ENCODE assay signal across 20 cellular contexts in genomic region chr1:7591565-7591964, GRCh38.
DNase-seq lines count a peak whose midpoint lies in the region; ATAC-seq and TF ChIP-seq lines count a peak whose summit lies in the region.
"Had no signal": no experiment of that assay in that cellular context is flagged by ENCODE, and none has a peak within 500 bp of the region (broad histone marks: within the 10 kb centered on the region; RNA-seq: fewer than 3 reads in every experiment).

No MANE protein-coding gene starts in this region.

- no peaks in the 10 kb centered on the region for H3K36me3 ChIP-seq in sigmoid colon
- H3K36me3 ChIP-seq: BLaER1 treated with 17β-estradiol and CSF1 and Interleukin-3, amounts not matched to agents 10 nM and 100 nM had no signal

- H3K9me3 ChIP-seq in sigmoid colon, result no peaks in the 10 kb centered on the region
- H3K9me3 ChIP-seq: BLaER1 treated with 17β-estradiol and CSF1 and Interleukin-3, amounts not matched to agents 10 nM and 100 nM had no signal

- H3K4me3 Mint-ChIP-seq in natural killer cell treated with Interleukin-12 subunit alpha and Interleukin-12 subunit beta and Interleukin-15 and Interleukin-18, amount 100 ng/mL, for 72 hours, result no peak overlapping the region
- no peak overlapping the region for H3K4me3 Mint-ChIP-seq in natural killer cell
- H3K4me3 Mint-ChIP-seq in activated T-helper 2 cell treated with anti-CD3 and anti-CD28 coated beads, Interferon-gamma antibody, Interleukin-2, Interleukin-4, amounts not matched to agents 10 μg/mL and 5 μg/mL and 100 μg/mL, durations not matched to agents 14 hours and 24 hours and 36 hours (ENCODE audit: low read depth), result no peak overlapping the region
- H3K4me3 Mint-ChIP-seq: CD8-positive, alpha-beta T cell had no signal

- H3K36me3 Mint-ChIP-seq in natural killer cell treated with Interleukin-12 subunit alpha and Interleukin-12 subunit beta and Interleukin-15 and Interleukin-18, amount 100 ng/mL, for 72 hours, result no peaks in the 10 kb centered on the region
- no peaks in the 10 kb centered on the region for H3K36me3 Mint-ChIP-seq in natural killer cell
- no peaks in the 10 kb centered on the region for H3K36me3 Mint-ChIP-seq in activated T-helper 2 cell treated with anti-CD3 and anti-CD28 coated beads, Interferon-gamma antibody, Interleukin-2, Interleukin-4, amounts not matched to agents 10 μg/mL and 5 μg/mL and 100 μg/mL, durations not matched to agents 14 hours and 24 hours and 36 hours (ENCODE audit: low read depth)
- H3K36me3 Mint-ChIP-seq: CD8-positive, alpha-beta T cell had no signal

- TF ChIP-seq CTCF in natural killer cell (IDR thresholded peaks at IDR 0.05), result no peak
- TF ChIP-seq CTCF in sigmoid colon (IDR thresholded peaks at IDR 0.05), result no peak

- H3K9me3 Mint-ChIP-seq in natural killer cell treated with Interleukin-12 subunit alpha and Interleukin-12 subunit beta and Interleukin-15 and Interleukin-18, amount 100 ng/mL, for 72 hours, result no peaks in the 10 kb centered on the region
- H3K9me3 Mint-ChIP-seq in natural killer cell, result no peaks in the 10 kb centered on the region
- H3K9me3 Mint-ChIP-seq in activated T-helper 2 cell treated with anti-CD3 and anti-CD28 coated beads, Interferon-gamma antibody, Interleukin-2, Interleukin-4, amounts not matched to agents 10 μg/mL and 5 μg/mL and 100 μg/mL, durations not matched to agents 14 hours and 24 hours and 36 hours, result no peaks in the 10 kb centered on the region
- H3K9me3 Mint-ChIP-seq: CD8-positive, alpha-beta T cell had no signal

- H3K4me1 ChIP-seq in sigmoid colon, result no peaks in the 10 kb centered on the region

- peak; percentile 10 for DNase-seq in natural killer cell treated with Interleukin-12 subunit alpha and Interleukin-12 subunit beta and Interleukin-15 and Interleukin-18, amount 100 ng/mL, for 72 hours (ENCODE audit: low spot score)
- DNase-seq in natural killer cell (no peak), medulla oblongata (ENCODE audit: extremely low spot score) (peak; percentile 22), sigmoid colon (peak; percentile 42), MV-4-11 (lab: John Stamatoyannopoulos, UW) (no peak), NCI-H2107 (lab: John Stamatoyannopoulos, UW) (no peak)
- no peak for DNase-seq in activated T-helper 2 cell treated with anti-CD3 and anti-CD28 coated beads, Interferon-gamma antibody, Interleukin-2, Interleukin-4, amounts not matched to agents 10 μg/mL and 5 μg/mL and 100 μg/mL, durations not matched to agents 14 hours and 24 hours and 36 hours (ENCODE audit: low spot score)
- DNase-seq: Calu3; CD8-positive, alpha-beta T cell; EL; GM23248; MM.1S; NCI-H1105; NCI-H2081; NCI-H446 treated with DMSO at 0.1 percent for 48 hours; NCI-H69; NK-92 treated with Interleukin-12 subunit alpha and Interleukin-12 subunit beta, amount 100 ng/mL, for 24 hours; SIG-M5 had no signal

- no peaks in the 10 kb centered on the region for H3K27me3 ChIP-seq in sigmoid colon
- H3K27me3 ChIP-seq: BLaER1 treated with 17β-estradiol and CSF1 and Interleukin-3, amounts not matched to agents 10 nM and 100 nM had no signal

- no peaks in the 10 kb centered on the region for H3K4me1 Mint-ChIP-seq in natural killer cell treated with Interleukin-12 subunit alpha and Interleukin-12 subunit beta and Interleukin-15 and Interleukin-18, amount 100 ng/mL, for 72 hours (ENCODE audit: low read depth in 2 of 2)
- no peaks in the 10 kb centered on the region for H3K4me1 Mint-ChIP-seq in natural killer cell
- H3K4me1 Mint-ChIP-seq in activated T-helper 2 cell treated with anti-CD3 and anti-CD28 coated beads, Interferon-gamma antibody, Interleukin-2, Interleukin-4, amounts not matched to agents 10 μg/mL and 5 μg/mL and 100 μg/mL, durations not matched to agents 14 hours and 24 hours and 36 hours (ENCODE audit: low read depth), result no peaks in the 10 kb centered on the region

- H3K27me3 Mint-ChIP-seq in natural killer cell treated with Interleukin-12 subunit alpha and Interleukin-12 subunit beta and Interleukin-15 and Interleukin-18, amount 100 ng/mL, for 72 hours, result peaks cover 0 to 12% of the 10 kb centered on the region in 2 donors
- H3K27me3 Mint-ChIP-seq in natural killer cell (ENCODE audit: low read depth in 2 of 2), result peaks cover 0 to 9% of the 10 kb centered on the region in 2 donors
- H3K27me3 Mint-ChIP-seq in activated T-helper 2 cell treated with anti-CD3 and anti-CD28 coated beads, Interferon-gamma antibody, Interleukin-2, Interleukin-4, amounts not matched to agents 10 μg/mL and 5 μg/mL and 100 μg/mL, durations not matched to agents 14 hours and 24 hours and 36 hours (ENCODE audit: low read depth), result no peaks in the 10 kb centered on the region

- H3K4me3 ChIP-seq in sigmoid colon, result no peak overlapping the region
- H3K4me3 ChIP-seq: BLaER1 treated with 17β-estradiol and CSF1 and Interleukin-3, amounts not matched to agents 10 nM and 100 nM; GM23248 had no signal

- ATAC-seq in natural killer cell treated with Interleukin-12 subunit alpha and Interleukin-12 subunit beta and Interleukin-15 and Interleukin-18, amount 100 ng/mL, for 72 hours, result no peak
- ATAC-seq in natural killer cell, result no peak
- ATAC-seq: CD8-positive, alpha-beta T cell; HCT116 had no signal

- no peak for TF ChIP-seq EP300 in sigmoid colon (IDR thresholded peaks at IDR 0.05)

- H3K27ac ChIP-seq in sigmoid colon, result no peak overlapping the region
- H3K27ac ChIP-seq: BLaER1 treated with 17β-estradiol and CSF1 and Interleukin-3, amounts not matched to agents 10 nM and 100 nM; GM23248 had no signal

- intact Hi-C loops in natural killer cell (cut with micrococcal nuclease), result no loop called here
- intact Hi-C loops in sigmoid colon (cut with DNase I), result no loop called here
- intact Hi-C loops in activated T-helper 2 cell treated with anti-CD3 and anti-CD28 coated beads, Interferon-gamma antibody, Interleukin-2, Interleukin-4, amounts not matched to agents 10 μg/mL and 5 μg/mL and 100 μg/mL, durations not matched to agents 14 hours and 24 hours and 36 hours (cut with micrococcal nuclease), result no loop called here

- no peak for TF ChIP-seq POLR2A in sigmoid colon (IDR thresholded peaks at IDR 0.05)

- H3K27ac Mint-ChIP-seq in natural killer cell treated with Interleukin-12 subunit alpha and Interleukin-12 subunit beta and Interleukin-15 and Interleukin-18, amount 100 ng/mL, for 72 hours, result no peak overlapping the region
- no peak overlapping the region for H3K27ac Mint-ChIP-seq in natural killer cell
- H3K27ac Mint-ChIP-seq in activated T-helper 2 cell treated with anti-CD3 and anti-CD28 coated beads, Interferon-gamma antibody, Interleukin-2, Interleukin-4, amounts not matched to agents 10 μg/mL and 5 μg/mL and 100 μg/mL, durations not matched to agents 14 hours and 24 hours and 36 hours, result no peak overlapping the region
- H3K27ac Mint-ChIP-seq: CD8-positive, alpha-beta T cell had no signal

- 88 to 91% methylated on average over 10 of the region's 10 CpGs for WGBS in sigmoid colon, 2 donors

Comparison
In these comparisons a context has a peak if more than half of its experiments do, and no peak if none do; other contexts are left out.
1. DNase-seq: peak in natural killer cell treated with Interleukin-12 subunit alpha and Interleukin-12 subunit beta and Interleukin-15 and Interleukin-18, amount 100 ng/mL, for 72 hours (single experiment), medulla oblongata (single experiment) and sigmoid colon (single experiment); none in natural killer cell (single experiment), MV-4-11 (single experiment), activated T-helper 2 cell treated with anti-CD3 and anti-CD28 coated beads, Interferon-gamma antibody, Interleukin-2, Interleukin-4, amounts not matched to agents 10 μg/mL and 5 μg/mL and 100 μg/mL, durations not matched to agents 14 hours and 24 hours and 36 hours (single experiment) and NCI-H2107 (single experiment).